In genomic region chr1:9652379-9653194, GRCh38 we compare ENCODE assay signal across 1 cellular context.
TF ChIP-seq lines count a peak whose summit lies in the region.

No MANE protein-coding gene starts in this region.

TF ChIP-seq in K562, 482 proteins besides CTCF, POLR2A, EP300 and RAD21 (continued from another document):
- TF ChIP-seq POLR2AphosphoS2 (IDR thresholded peaks at IDR 0.05; ENCODE audit: low read length) (no peak), ZNF384 (IDR thresholded peaks at IDR 0.05; ENCODE audit: low read depth, low read length) (peak; percentile 32; the same call in 1 of the 2 replicates), GATAD2B (IDR thresholded peaks at IDR 0.05; ENCODE audit: borderline replicate concordance) (no peak)
